Comparison of ENCODE assay signal across 8 cellular contexts in the genomic region with DNA sequence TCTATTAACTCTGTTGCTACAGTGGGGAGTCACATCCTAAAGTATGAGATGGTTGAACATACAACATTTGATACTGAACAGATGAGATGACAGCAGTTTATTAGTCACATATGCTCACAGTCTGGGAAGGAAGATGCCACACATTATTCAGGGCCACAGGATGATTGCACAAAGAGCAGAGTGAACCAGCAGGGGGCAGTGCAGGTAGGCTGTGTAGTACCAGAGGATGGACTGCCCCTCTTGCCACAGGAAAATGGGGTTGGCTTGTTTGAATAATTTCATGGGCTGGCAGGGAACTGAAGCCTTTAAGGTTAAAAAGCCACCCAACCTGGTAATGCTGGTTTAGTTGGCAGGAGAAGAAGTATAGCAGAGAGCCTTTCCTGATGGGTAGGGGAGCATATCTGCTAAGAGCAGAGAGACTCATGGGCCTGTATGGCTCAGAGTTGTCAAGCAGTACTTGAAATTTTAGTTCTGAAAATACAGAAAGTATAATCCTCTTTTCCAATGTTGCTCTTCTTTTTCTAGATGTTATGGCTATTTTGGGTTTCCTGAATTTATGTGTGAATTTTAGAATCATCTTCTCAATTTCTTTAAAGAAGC.
DNase-seq lines count a peak whose midpoint lies in the region; ATAC-seq and TF ChIP-seq lines count a peak whose summit lies in the region.

No MANE protein-coding gene starts in this region.

- no peaks in the 10 kb centered on the region for H3K4me1 Mint-ChIP-seq in central memory CD8-positive, alpha-beta T cell
- H3K4me1 Mint-ChIP-seq in osteocyte (ENCODE audit: unreplicated experiment): no peaks in the 10 kb centered on the region

- no peaks in the 10 kb centered on the region for H3K9me3 Mint-ChIP-seq in central memory CD8-positive, alpha-beta T cell
- no peaks in the 10 kb centered on the region for H3K9me3 Mint-ChIP-seq in osteocyte (ENCODE audit: unreplicated experiment)

- peaks cover 24% of the 10 kb centered on the region for H3K9me3 ChIP-seq in PC-3 (ENCODE audit: low read length)

- H3K4me1 ChIP-seq in PC-3 (ENCODE audit: insufficient read depth, low read length): no peaks in the 10 kb centered on the region

- CTCF ChIA-PET in PC-3 (lab: Charles Lee): no interaction called here

- H3K27me3 ChIP-seq in PC-3 (ENCODE audit: low read length): peaks cover 12% of the 10 kb centered on the region; the same call in 1 of the 2 replicates

- H3K27ac ChIP-seq in PC-3 (ENCODE audit: low read length): no peak overlapping the region

- H3K4me2 ChIP-seq in PC-3 (ENCODE audit: low read length): no peak overlapping the region

- DNase-seq in COLO668 (lab: John Stamatoyannopoulos, UW; ENCODE audit: unreplicated experiment): peak; percentile 37
- DNase-seq in PC-3: no peak
- DNase-seq in central memory CD8-positive, alpha-beta T cell (ENCODE audit: low spot score in 2 of 2): peak; percentile 15 to 18
- peak; percentile 79 for DNase-seq in osteocyte (ENCODE audit: extremely low spot score, unreplicated experiment)
- no peak for DNase-seq in NCI-H146 treated with DMSO at 0.1 percent for 48 hours (lab: John Stamatoyannopoulos, UW; ENCODE audit: unreplicated experiment)
- no peak for DNase-seq in Kasumi-1 (lab: John Stamatoyannopoulos, UW)
- DNase-seq in NCI-H2171 (lab: John Stamatoyannopoulos, UW): no peak

- H3K27me3 Mint-ChIP-seq in central memory CD8-positive, alpha-beta T cell: peaks cover 48% of the 10 kb centered on the region
- peaks cover 19% of the 10 kb centered on the region for H3K27me3 Mint-ChIP-seq in osteocyte (ENCODE audit: unreplicated experiment)

- H3K36me3 ChIP-seq in PC-3 (ENCODE audit: low read depth, low read length): no peaks in the 10 kb centered on the region

- BruUV-seq in PC-3 (replicated peaks; lab: Mats Ljungman, UMichigan): no TSS peak

- no peak overlapping the region for H3K4me3 ChIP-seq in PC-3 (ENCODE audit: low read length)

- ATAC-seq in GM21723 (IDR thresholded peaks at IDR 0.05; ENCODE audit: unreplicated experiment) (peak; percentile 57), PC-3 (no peak)
- ATAC-seq in central memory CD8-positive, alpha-beta T cell (replicated peaks; ENCODE audit: extremely low read depth, poor library complexity, severe bottlenecking): no peak

- H4K20me1 ChIP-seq in PC-3 (ENCODE audit: low read length): no peaks in the 10 kb centered on the region

- no peak overlapping the region for H2AFZ ChIP-seq in PC-3 (ENCODE audit: low read length)

- POLR2A ChIA-PET in PC-3 (lab: Charles Lee; ENCODE audit: unreplicated experiment): no interaction called here

- H3F3A ChIP-seq in PC-3 (ENCODE audit: low read length, unreplicated experiment): no peaks in the 10 kb centered on the region

- TF ChIP-seq CTCF in PC-3 (conservative IDR thresholded peaks at IDR 0.05; ENCODE audit: low read depth, low read length) (peak; percentile 42), osteocyte (IDR thresholded peaks at IDR 0.05) (peak; percentile 51)

- H3K79me2 ChIP-seq in PC-3 (ENCODE audit: low read length): no peaks in the 10 kb centered on the region

- intact Hi-C loops in PC-3 (cut with micrococcal nuclease): no loop called here

- H3K9ac ChIP-seq in PC-3 (ENCODE audit: low read length): no peak overlapping the region

- no peak overlapping the region for H3K4me3 Mint-ChIP-seq in central memory CD8-positive, alpha-beta T cell
- no peak overlapping the region for H3K4me3 Mint-ChIP-seq in osteocyte (ENCODE audit: unreplicated experiment)

- H3K9me2 ChIP-seq in PC-3 (replicated peaks; ENCODE audit: low read length): no peaks in the 10 kb centered on the region

- no peaks in the 10 kb centered on the region for H3K36me3 Mint-ChIP-seq in central memory CD8-positive, alpha-beta T cell (ENCODE audit: insufficient read depth)
- no peaks in the 10 kb centered on the region for H3K36me3 Mint-ChIP-seq in osteocyte (ENCODE audit: unreplicated experiment)

- no peak overlapping the region for H3K27ac Mint-ChIP-seq in central memory CD8-positive, alpha-beta T cell (ENCODE audit: low read depth)
- H3K27ac Mint-ChIP-seq in osteocyte (ENCODE audit: unreplicated experiment): no peak overlapping the region

Comparison
In these comparisons a context has a peak if more than half of its experiments do, and no peak if none do; other contexts are left out.
1. DNase-seq: peak in COLO668 (single experiment), central memory CD8-positive, alpha-beta T cell (2 of 2) and osteocyte (single experiment); none in PC-3 (single experiment), NCI-H146 treated with DMSO at 0.1 percent for 48 hours (single experiment), Kasumi-1 (0 of 2) and NCI-H2171 (single experiment).